In genomic region chr7:109179601-109180000, GRCh38 we compare ENCODE assay signal across 28 cellular contexts.
"Had no signal": no experiment of that assay in that cellular context is flagged by ENCODE, and none has a peak within 500 bp of the region (broad histone marks: within the 10 kb centered on the region; RNA-seq: fewer than 3 reads in every experiment).

No MANE protein-coding gene starts in this region.

- H3K36me3 ChIP-seq: gastroesophageal sphincter, heart left ventricle, prostate gland, right atrium auricular region, stomach, thoracic aorta, tibial nerve, upper lobe of right lung, uterus had no signal

- H3K9me3 ChIP-seq: prostate gland, thoracic aorta, uterus had no signal

- H3K4me1 ChIP-seq: gastroesophageal sphincter, heart left ventricle, prostate gland, right atrium auricular region, stomach, tibial nerve, upper lobe of right lung, uterus had no signal

- H2AFZ ChIP-seq: hepatocyte had no signal

- H3K4me3 ChIP-seq: gastroesophageal sphincter, heart left ventricle, hepatocyte, prostate gland, right atrium auricular region, smooth muscle cell, stomach, thoracic aorta, tibial nerve, upper lobe of right lung, uterus had no signal

- DNase-seq: cerebellar nuclear complex; cortex of kidney; effector memory CD8-positive, alpha-beta T cell; foreskin fibroblast; heart left ventricle; kidney; naive thymus-derived CD8-positive, alpha-beta T cell; nephron progenitor cell; nucleus accumbens; stimulated activated CD4-positive, alpha-beta T cell treated with anti-CD3 and anti-CD28 coated beads, Interleukin-12 subunit alpha, Interleukin-12 subunit beta, amount 100 ng/mL, for 4 hours; stimulated activated CD4-positive, alpha-beta T cell treated with anti-CD3 and anti-CD28 coated beads, Interleukin-1b, Interleukin-23, amount 100 ng/mL, for 48 hours; stimulated activated CD4-positive, alpha-beta T cell treated with anti-CD3 and anti-CD28 coated beads, Interleukin-4, amount 100 ng/mL, for 24 hours; stimulated activated naive CD4-positive, alpha-beta T cell treated with Interleukin-2 at 50 U/mL for 16 hours; stomach; upper lobe of right lung; uterus had no signal

- H3K79me2 ChIP-seq: hepatocyte had no signal

- H3K27me3 ChIP-seq: gastroesophageal sphincter, heart left ventricle, hepatocyte, right atrium auricular region, stomach, tibial nerve, upper lobe of right lung, uterus had no signal

- H3K27ac ChIP-seq: epithelial cell of prostate, gastroesophageal sphincter, heart left ventricle, hepatocyte, prostate gland, right atrium auricular region, stomach, thoracic aorta, tibial nerve, upper lobe of right lung, uterus had no signal

- FAIRE-seq: kidney had no signal

- H3K4me2 ChIP-seq: hepatocyte, smooth muscle cell had no signal

- ATAC-seq: effector memory CD8-positive, alpha-beta T cell; esophagus mucosa; gastroesophageal sphincter; heart left ventricle; left lobe of liver; naive thymus-derived CD8-positive, alpha-beta T cell; sciatic nerve; stimulated activated effector memory CD8-positive, alpha-beta T cell treated with anti-CD3 and anti-CD28 coated beads, Interleukin-12 subunit alpha, Interleukin-12 subunit beta, amount 100 ng/mL, for 72 hours; upper lobe of right lung had no signal
